12 cellular contexts compared by ENCODE assay signal in genomic region chr4:113524096-113524495, GRCh38.
A peak's percentile ranks its signal among the peaks of the same experiment; 100 is the strongest.
DNase-seq lines count a peak whose midpoint lies in the region; ATAC-seq lines count a peak whose summit lies in the region.
"Had no signal": no experiment of that assay in that cellular context is flagged by ENCODE, and none has a peak within 500 bp of the region (broad histone marks: within the 10 kb centered on the region; RNA-seq: fewer than 3 reads in every experiment).

No MANE protein-coding gene starts in this region.

- no peak overlapping the region for H3K9ac ChIP-seq in trophoblast cell (ENCODE audit: low read length)
- H3K9ac ChIP-seq: parathyroid adenoma had no signal

- H3K9me3 ChIP-seq in trophoblast cell (ENCODE audit: insufficient read depth, low read depth, low read length) = no peaks in the 10 kb centered on the region
- H3K9me3 ChIP-seq: MG63 had no signal

- no peak overlapping the region for H3K4me3 Mint-ChIP-seq in activated T-cell treated with anti-CD3 and anti-CD28 coated beads, Interleukin-2, amount 50 U/mL, for 4 hours
- H3K4me3 Mint-ChIP-seq in activated naive CD8-positive, alpha-beta T cell treated with anti-CD3 and anti-CD28 coated beads, Interleukin-2, amount 50 U/mL, for 24 hours = peak overlapping the region; percentile 45

- H3K4ac ChIP-seq in trophoblast cell (ENCODE audit: low read depth, low read length) = no peak overlapping the region

- H3K27ac ChIP-seq in trophoblast cell (ENCODE audit: low read depth, low read length) = no peak overlapping the region
- H3K27ac ChIP-seq: parathyroid adenoma had no signal

- no peak for DNase-seq in activated T-cell treated with anti-CD3 and anti-CD28 coated beads, Interleukin-2, amount 50 U/mL, for 4 hours
- DNase-seq in activated T-cell treated with anti-CD3 and anti-CD28 coated beads for 4 hours (no peak), trophoblast cell (no peak), left cardiac atrium (no peak)
- no peak for DNase-seq in activated naive CD8-positive, alpha-beta T cell treated with anti-CD3 and anti-CD28 coated beads, Interleukin-2, amount 50 U/mL, for 24 hours
- DNase-seq in stimulated activated CD4-positive, alpha-beta T cell treated with anti-CD3 and anti-CD28 coated beads, Interleukin-2, amount 100 ng/mL, for 24 hours = no peak
- DNase-seq: HCEC 1CT, MG63, NCI-H774 had no signal

- no peak overlapping the region for H2BK12ac ChIP-seq in trophoblast cell (ENCODE audit: low read length)

- H3K4me3 ChIP-seq in trophoblast cell (ENCODE audit: low read depth, low read length) = no peak overlapping the region
- H3K4me3 ChIP-seq: MG63 had no signal

- no peak overlapping the region for H4K91ac ChIP-seq in trophoblast cell (ENCODE audit: low read depth, low read length)

- H2AK5ac ChIP-seq in trophoblast cell (ENCODE audit: low read length) = no peak overlapping the region

- H2BK120ac ChIP-seq in trophoblast cell (ENCODE audit: insufficient read depth, low read length, poor library complexity) = no peak overlapping the region

- H3K79me2 ChIP-seq in trophoblast cell (ENCODE audit: control insufficient read depth, insufficient read depth, low read length, poor library complexity) = no peaks in the 10 kb centered on the region
- H3K79me2 ChIP-seq: parathyroid adenoma had no signal

- H3K27ac Mint-ChIP-seq in activated naive CD8-positive, alpha-beta T cell treated with anti-CD3 and anti-CD28 coated beads, Interleukin-2, amount 50 U/mL, for 24 hours = peak overlapping the region; percentile 4

- no peak overlapping the region for H4K8ac ChIP-seq in trophoblast cell (ENCODE audit: low read depth, low read length)

- H3K14ac ChIP-seq in trophoblast cell (ENCODE audit: low read length) = no peak overlapping the region

- intact Hi-C loops in left cardiac atrium (cut with DNase I) = no loop called here

- peak; percentile 71 to 72 for ATAC-seq in activated T-cell treated with anti-CD3 and anti-CD28 coated beads, Interleukin-2, amount 50 U/mL, for 4 hours
- ATAC-seq in GM21528 (IDR thresholded peaks at IDR 0.05; ENCODE audit: low FRiP score, unreplicated experiment) = peak; percentile 94
- peak; percentile 86 for ATAC-seq in HG03097 (IDR thresholded peaks at IDR 0.05; ENCODE audit: low FRiP score, unreplicated experiment)
- no peak for ATAC-seq in activated naive CD8-positive, alpha-beta T cell treated with anti-CD3 and anti-CD28 coated beads, Interleukin-2, amount 50 U/mL, for 24 hours
- no peak for ATAC-seq in left cardiac atrium

- H3K79me1 ChIP-seq in trophoblast cell (ENCODE audit: low read length) = no peaks in the 10 kb centered on the region

- no peak overlapping the region for H4K12ac ChIP-seq in trophoblast cell (ENCODE audit: low read depth, low read length)

- no peak overlapping the region for H2AFZ ChIP-seq in trophoblast cell (ENCODE audit: insufficient read depth, low read length, poor library complexity)
- H2AFZ ChIP-seq: parathyroid adenoma had no signal

- peaks cover 59% of the 10 kb centered on the region for H3K36me3 Mint-ChIP-seq in activated T-cell treated with anti-CD3 and anti-CD28 coated beads, Interleukin-2, amount 50 U/mL, for 4 hours (ENCODE audit: insufficient read depth)
- peaks cover 54% of the 10 kb centered on the region for H3K36me3 Mint-ChIP-seq in activated naive CD8-positive, alpha-beta T cell treated with anti-CD3 and anti-CD28 coated beads, Interleukin-2, amount 50 U/mL, for 24 hours (ENCODE audit: low read depth)

- no peaks in the 10 kb centered on the region for H3K9me3 Mint-ChIP-seq in activated T-cell treated with anti-CD3 and anti-CD28 coated beads, Interleukin-2, amount 50 U/mL, for 4 hours
- H3K9me3 Mint-ChIP-seq in activated naive CD8-positive, alpha-beta T cell treated with anti-CD3 and anti-CD28 coated beads, Interleukin-2, amount 50 U/mL, for 24 hours = no peaks in the 10 kb centered on the region

- no peak overlapping the region for H2BK5ac ChIP-seq in trophoblast cell (ENCODE audit: low read depth, low read length, poor library complexity)

- no peak overlapping the region for H3K23ac ChIP-seq in trophoblast cell (ENCODE audit: low read length)

- H3K36me3 ChIP-seq in trophoblast cell (ENCODE audit: control insufficient read depth in 1 of 2, insufficient read depth in 2 of 2, low read length in 2 of 2) = peaks cover 0 to 1% of the 10 kb centered on the region in 2 experiments
- H3K36me3 ChIP-seq: MG63 had no signal

- H3K27me3 ChIP-seq in trophoblast cell (ENCODE audit: insufficient read depth, low read length) = no peaks in the 10 kb centered on the region
- H3K27me3 ChIP-seq: MG63 had no signal

- no peak overlapping the region for H3K18ac ChIP-seq in trophoblast cell (ENCODE audit: low read length)

- WGBS in trophoblast cell (ENCODE audit: extremely low coverage, insufficient coverage, insufficient read length) = no CpG with 5 or more reads among the region's 1 CpG

- H3K27me3 Mint-ChIP-seq in activated T-cell treated with anti-CD3 and anti-CD28 coated beads, Interleukin-2, amount 50 U/mL, for 4 hours (ENCODE audit: low read depth) = no peaks in the 10 kb centered on the region
- H3K27me3 Mint-ChIP-seq in activated naive CD8-positive, alpha-beta T cell treated with anti-CD3 and anti-CD28 coated beads, Interleukin-2, amount 50 U/mL, for 24 hours = no peaks in the 10 kb centered on the region

- H3K4me1 ChIP-seq in trophoblast cell (ENCODE audit: control insufficient read depth in 1 of 2, insufficient read depth in 2 of 2, low read length in 2 of 2) = no peaks in the 10 kb centered on the region
- H3K4me1 ChIP-seq: parathyroid adenoma had no signal

- H3K4me2 ChIP-seq in trophoblast cell (ENCODE audit: low read length) = no peak overlapping the region

- H3K4me1 Mint-ChIP-seq in activated T-cell treated with anti-CD3 and anti-CD28 coated beads, Interleukin-2, amount 50 U/mL, for 4 hours (ENCODE audit: low read depth) = peaks cover 13% of the 10 kb centered on the region
- H3K4me1 Mint-ChIP-seq in activated naive CD8-positive, alpha-beta T cell treated with anti-CD3 and anti-CD28 coated beads, Interleukin-2, amount 50 U/mL, for 24 hours = peaks cover 16% of the 10 kb centered on the region

Comparison
In these comparisons a context has a peak if more than half of its experiments do, and no peak if none do; other contexts are left out.
1. ATAC-seq: peak in activated T-cell treated with anti-CD3 and anti-CD28 coated beads, Interleukin-2, amount 50 U/mL, for 4 hours (2 of 2), GM21528 (single experiment) and HG03097 (single experiment); none in activated naive CD8-positive, alpha-beta T cell treated with anti-CD3 and anti-CD28 coated beads, Interleukin-2, amount 50 U/mL, for 24 hours (single experiment) and left cardiac atrium (0 of 2).